In genomic region chr11:17638311-17638710, GRCh38 we compare ENCODE assay signal across 26 cellular contexts.
"Had no signal": no experiment of that assay in that cellular context is flagged by ENCODE, and none has a peak within 500 bp of the region (broad histone marks: within the 10 kb centered on the region; RNA-seq: fewer than 3 reads in every experiment).

No MANE protein-coding gene starts in this region.

- H3K9me3 ChIP-seq: left lung, lower lobe of right lung, ovary, right atrium auricular region, right lobe of liver, stomach, testis, thyroid gland, transverse colon, upper lobe of left lung, vagina had no signal

- H3K27ac ChIP-seq: left lung, lower lobe of right lung, neural progenitor cell, ovary, right atrium auricular region, right lobe of liver, stomach, testis, thyroid gland, transverse colon, upper lobe of left lung, vagina had no signal

- DNase-seq: hypothalamus; immature natural killer cell; kidney; left colon; lower lobe of right lung; mammary epithelial cell; mesenchymal stem cell; naive B cell; natural killer cell; nephron progenitor cell; ovary; right lobe of liver; stimulated activated CD4-positive, alpha-beta T cell treated with anti-CD3 and anti-CD28 coated beads, Interleukin-1b, Interleukin-23, amount 100 ng/mL, for 48 hours; stimulated activated CD4-positive, alpha-beta T cell treated with anti-CD3 and anti-CD28 coated beads, Interleukin-4, amount 100 ng/mL, for 1 hour; stimulated activated naive B cell treated with anti-CD40 and anti-IgM and Interleukin-4, amounts not matched to agents 10 μg/mL and 1 μg/mL and 100 μg/mL, for 72 hours; stimulated activated naive CD8-positive, alpha-beta T cell treated with anti-CD3 and anti-CD28 coated beads, Interleukin-15, Interleukin-2, amounts not matched to agents 100 U/mL and 50 U/mL, for 24 hours; stomach; testis; thyroid gland; transverse colon had no signal

- H3K36me3 ChIP-seq: left lung, lower lobe of right lung, neural progenitor cell, ovary, right atrium auricular region, right lobe of liver, stomach, thyroid gland, transverse colon, upper lobe of left lung, vagina had no signal

- H3K27me3 ChIP-seq: neural progenitor cell, ovary, right atrium auricular region, right lobe of liver, testis, thyroid gland, transverse colon, upper lobe of left lung, vagina had no signal

- H3K9ac ChIP-seq: neural progenitor cell had no signal

- H3K4me3 ChIP-seq: left lung, lower lobe of right lung, neural progenitor cell, ovary, right atrium auricular region, right lobe of liver, smooth muscle cell, stomach, testis, thyroid gland, transverse colon, upper lobe of left lung, vagina had no signal

- ATAC-seq: left colon; left lung; lower lobe of right lung; natural killer cell; right lobe of liver; stimulated activated naive B cell treated with anti-CD40 and anti-IgM and Interleukin-4, amounts not matched to agents 10 μg/mL and 1 μg/mL and 100 μg/mL, for 72 hours; stimulated activated naive CD8-positive, alpha-beta T cell treated with anti-CD3 and anti-CD28 coated beads, Interleukin-15, Interleukin-2, amounts not matched to agents 100 U/mL and 50 U/mL, for 24 hours had no signal

- H3K4me1 ChIP-seq: left lung, lower lobe of right lung, neural progenitor cell, right atrium auricular region, right lobe of liver, stomach, testis, thyroid gland, transverse colon, upper lobe of left lung, vagina had no signal
